Comparison of ENCODE assay signal across 8 cellular contexts in the genomic region with DNA sequence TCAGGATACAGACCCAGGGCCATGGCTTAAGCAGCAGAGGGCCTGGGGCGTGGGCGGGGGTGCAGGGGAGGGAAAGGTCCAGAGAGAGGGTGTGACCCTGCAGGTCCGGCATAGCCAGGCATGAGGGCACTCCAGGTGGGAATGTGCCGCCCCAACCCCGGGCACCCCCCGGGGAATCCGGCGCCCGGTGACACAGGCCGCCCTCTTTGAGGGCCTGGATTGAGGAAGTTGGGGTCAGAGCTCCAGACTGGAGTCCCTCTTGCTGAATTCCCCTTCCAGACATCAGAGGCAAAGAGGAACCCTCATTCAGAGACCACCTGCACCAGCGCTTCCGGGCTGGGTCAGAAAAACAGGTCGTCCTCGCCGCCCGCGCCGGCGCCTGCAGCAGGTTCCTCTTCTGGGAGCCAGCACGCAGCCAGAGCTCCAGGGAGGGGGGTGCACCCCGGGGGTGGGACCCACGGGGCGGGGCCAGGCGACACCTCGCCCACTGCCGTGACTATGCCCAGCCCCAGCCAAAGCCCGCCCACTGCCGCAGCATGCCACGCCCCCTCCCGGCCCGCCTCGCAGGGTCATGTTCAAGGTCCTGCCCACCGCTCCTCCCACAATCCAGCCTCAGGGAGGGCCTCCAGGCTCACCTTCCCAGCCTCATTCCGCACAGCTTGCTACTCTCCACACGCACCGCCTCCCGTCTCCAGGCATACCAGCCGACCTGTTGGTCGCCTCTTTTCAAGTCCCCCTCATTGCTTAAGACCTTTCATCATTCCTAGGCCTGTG.
A peak's percentile ranks its signal among the peaks of the same experiment; 100 is the strongest.
DNase-seq lines count a peak whose midpoint lies in the region; ATAC-seq and TF ChIP-seq lines count a peak whose summit lies in the region.

No MANE protein-coding gene starts in this region.

- ATAC-seq in GM19324 (IDR thresholded peaks at IDR 0.05; ENCODE audit: low FRiP score, unreplicated experiment) (peak; percentile 66), HG03442 (IDR thresholded peaks at IDR 0.05; ENCODE audit: unreplicated experiment) (peak; percentile 87), left cardiac atrium (peak; percentile 97), upper lobe of left lung (ENCODE audit: low FRiP score in 2 of 2) (peak; percentile 96 to 98)

- peak in 1 of 6 experiments; percentile 15 for TF ChIP-seq CTCF in upper lobe of left lung (IDR thresholded peaks at IDR 0.05)

- no peak for TF ChIP-seq EP300 in upper lobe of left lung (IDR thresholded peaks at IDR 0.05)

- 41 to 53% methylated on average over 31 to 34 of the region's 39 CpGs for whole genome bisulfite sequencing in upper lobe of left lung, 2 donors

- H3K27ac ChIP-seq in upper lobe of left lung = peak overlapping the region; percentile 19 to 77 (median 62)

- H3K4me1 ChIP-seq in upper lobe of left lung = peaks cover 6 to 28% (median 13%) of the 10 kb centered on the region in 4 donors

- H3K27me3 ChIP-seq in upper lobe of left lung = no peaks in the 10 kb centered on the region

- TF ChIP-seq POLR2A in Raji (IDR thresholded peaks at IDR 0.05; ENCODE audit: insufficient read depth, low read depth, low read length) (peak; percentile 74), upper lobe of left lung (IDR thresholded peaks at IDR 0.05) (peak in 2 of 4 donors; percentile 30 to 67)

- H3K4me3 ChIP-seq in upper lobe of left lung = peak overlapping the region in 3 of 4 donors; percentile 20 to 29 (median 27)

- intact Hi-C loops in left cardiac atrium (cut with DNase I) = no loop called here

- no peaks in the 10 kb centered on the region for H3K9me3 ChIP-seq in upper lobe of left lung

- DNase-seq in AG08396 (ENCODE audit: low spot score) (peak; percentile 40), left cardiac atrium (peak; percentile 94), putamen (ENCODE audit: low spot score) (peak; percentile 53), upper lobe of left lung (peak; percentile 99)
- DNase-seq in activated naive CD4-positive, alpha-beta T cell (lab: John Stamatoyannopoulos, UW) = peak in 3 of 4 experiments; percentile 22 to 62 (median 56)

- H3K36me3 ChIP-seq in upper lobe of left lung = no peaks in the 10 kb centered on the region

Comparison
In these comparisons a context has a peak if more than half of its experiments do, and no peak if none do; other contexts are left out.
1. Peak in every context shown above with its lines: DNase-seq, ATAC-seq, H3K4me3 ChIP-seq and H3K27ac ChIP-seq.
2. DNase-seq: peak in every context shown above with its lines; median percentile 99 in upper lobe of left lung; 94 in left cardiac atrium; 56 in activated naive CD4-positive, alpha-beta T cell; 53 in putamen; 40 in AG08396.